Comparison of ENCODE assay signal across 8 cellular contexts in genomic region chr12:6868211-6869048, GRCh38. TPM values are rescaled to one million over a fixed set of nuclear protein-coding genes. Genes with fewer than 3 reads are reported as not detected.
DNase-seq lines count a peak whose midpoint lies in the region; ATAC-seq and TF ChIP-seq lines count a peak whose summit lies in the region.

No MANE protein-coding gene starts in this region.

- H2BK5ac ChIP-seq in mesendoderm (ENCODE audit: low read length) = no peak overlapping the region

- peaks cover 15% of the 10 kb centered on the region for H3K79me1 ChIP-seq in mesendoderm (ENCODE audit: low read length)

- no peak for ATAC-seq in upper lobe of right lung
- ATAC-seq in HG02642 (IDR thresholded peaks at IDR 0.05; ENCODE audit: poor library complexity, unreplicated experiment) = no peak
- ATAC-seq in GM19452 (IDR thresholded peaks at IDR 0.05; ENCODE audit: unreplicated experiment) = no peak

- H2BK120ac ChIP-seq in mesendoderm (ENCODE audit: low read depth, low read length) = no peak overlapping the region

- H3K4me1 ChIP-seq in mammary epithelial cell (ENCODE audit: insufficient read depth, low read length) (peaks cover 47% of the 10 kb centered on the region), mesendoderm (ENCODE audit: control insufficient read depth, low read depth, low read length) (peaks cover 5% of the 10 kb centered on the region), upper lobe of right lung (peaks cover 39% of the 10 kb centered on the region)

- intact Hi-C loops in mammary epithelial cell (cut with micrococcal nuclease) (loop anchor here (1.0 to 5.0 kb wide), 9 partner anchors 23 to 241 kb away; partner anchors contain the start of genes C12orf57, C1RL, LRRC23 and MLF2), upper lobe of right lung (cut with DNase I) (no loop called here)

- peak overlapping the region; percentile 91 for H3K23ac ChIP-seq in mesendoderm (ENCODE audit: low read length)

- peak overlapping the region; percentile 88 for H3K4me2 ChIP-seq in mammary epithelial cell (ENCODE audit: insufficient read depth, low read depth, low read length)
- H3K4me2 ChIP-seq in mesendoderm (ENCODE audit: low read length) = peak overlapping the region; percentile 99

- BruUV-seq in mammary epithelial cell (replicated peaks; lab: Mats Ljungman, UMichigan) = no TSS peak

- in situ Hi-C loops in mammary epithelial cell (cut with MboI; ENCODE audit: low sequenced_read_pairs in 2 of 2) = loop anchor here in 1 of 2 donors (5.0 kb wide), 1 partner anchor 94 kb away; no protein-coding TSS in a partner anchor

- peak overlapping the region; percentile 88 for H3K9ac ChIP-seq in mammary epithelial cell (ENCODE audit: insufficient read depth, low read length)
- H3K9ac ChIP-seq in mesendoderm (ENCODE audit: low read length) = peak overlapping the region; percentile 100

- H3K27ac ChIP-seq in mammary epithelial cell (ENCODE audit: insufficient read depth, low read depth, low read length) (peak overlapping the region; percentile 81), mesendoderm (ENCODE audit: low read depth, low read length) (peak overlapping the region; percentile 82), upper lobe of right lung (peak overlapping the region; percentile 96)

- CTCF ChIA-PET in mammary epithelial cell (lab: Charles Lee; ENCODE audit: low non-redundant PET) = interaction anchor here (0.6 to 0.8 kb wide), 2 partner anchors 73 to 99 kb away, joined by 4 to 7 read pairs; no protein-coding TSS in a partner anchor

- peak; percentile 17 for TF ChIP-seq CTCF in GM06990 (IDR thresholded peaks at IDR 0.05; ENCODE audit: insufficient read depth, low read length, poor library complexity, severe bottlenecking)
- peak; percentile 21 for TF ChIP-seq CTCF in NB4 (IDR thresholded peaks at IDR 0.05; ENCODE audit: low read depth, low read length)
- peak in 1 of 2 donors; percentile 5 for TF ChIP-seq CTCF in mammary epithelial cell (conservative IDR thresholded peaks at IDR 0.05 in 1 of 2, IDR thresholded peaks at IDR 0.05 in 1 of 2; ENCODE audit: extremely low read depth in 1 of 2, insufficient read depth in 1 of 2, low read depth in 1 of 2, low read length in 2 of 2)
- TF ChIP-seq CTCF in upper lobe of right lung (IDR thresholded peaks at IDR 0.05) = no peak

- H2AK5ac ChIP-seq in mesendoderm (ENCODE audit: low read length) = no peak overlapping the region

- H3K79me2 ChIP-seq in mammary epithelial cell (ENCODE audit: insufficient read depth, low read length) (peaks cover 51% of the 10 kb centered on the region), mesendoderm (ENCODE audit: control insufficient read depth, insufficient read depth, low read length) (peaks cover 19% of the 10 kb centered on the region)

- TF ChIP-seq POLR2A in NB4 (IDR thresholded peaks at IDR 0.05; ENCODE audit: extremely low read depth, insufficient read length) = no peak

- DNase-seq in GM06990 (ENCODE audit: extremely low read depth, insufficient read length) (no peak), NB4 (ENCODE audit: low read depth) (peak; percentile 44), mammary epithelial cell (no peak), mesendoderm (peak; percentile 53), upper lobe of right lung (no peak), NCI-H345 (lab: John Stamatoyannopoulos, UW) (no peak)

- H3K4ac ChIP-seq in mesendoderm (ENCODE audit: low read depth, low read length) = no peak overlapping the region

- H3K36me3 ChIP-seq in GM06990 (ENCODE audit: control insufficient read depth, insufficient read depth, low read length) (peaks cover 29% of the 10 kb centered on the region), mammary epithelial cell (ENCODE audit: insufficient read depth, low read length) (peaks cover 6% of the 10 kb centered on the region), mesendoderm (ENCODE audit: control insufficient read depth, insufficient read depth, low read length) (peaks cover 7% of the 10 kb centered on the region), upper lobe of right lung (peaks cover 43% of the 10 kb centered on the region)

- no peak overlapping the region for H4K8ac ChIP-seq in mesendoderm (ENCODE audit: low read depth, low read length)

- peak overlapping the region; percentile 97 for H3K56ac ChIP-seq in mesendoderm (ENCODE audit: low read length)

- no peak overlapping the region for H4K5ac ChIP-seq in mesendoderm (ENCODE audit: low read length)

- dilution Hi-C loops in mammary epithelial cell (cut with HindIII; ENCODE audit: low sequenced_read_pairs) = no loop called here

- H3K4me3 ChIP-seq in GM06990 (replicated peaks; ENCODE audit: low read depth, low read length) (peak overlapping the region; percentile 72), NB4 (ENCODE audit: low read depth, low read length) (peak overlapping the region; percentile 96), mammary epithelial cell (replicated peaks in 1 of 3; ENCODE audit: insufficient read depth in 1 of 3, low read depth in 2 of 3, low read length in 3 of 3) (peak overlapping the region; percentile 37 to 99 (median 85)), mesendoderm (ENCODE audit: low read length) (peak overlapping the region; percentile 93), upper lobe of right lung (peak overlapping the region; percentile 100)

- no peak overlapping the region for H2BK15ac ChIP-seq in mesendoderm (replicated peaks; ENCODE audit: low read depth)

- H3K27me3 ChIP-seq in GM06990 (replicated peaks; ENCODE audit: control insufficient read depth, insufficient read depth, low read length) = no peaks in the 10 kb centered on the region
- no peaks in the 10 kb centered on the region for H3K27me3 ChIP-seq in mammary epithelial cell (ENCODE audit: insufficient read depth, low read length)
- no peaks in the 10 kb centered on the region for H3K27me3 ChIP-seq in mesendoderm (ENCODE audit: insufficient read depth, low read length, poor library complexity)
- no peaks in the 10 kb centered on the region for H3K27me3 ChIP-seq in upper lobe of right lung

- no peak overlapping the region for H3K18ac ChIP-seq in mesendoderm (ENCODE audit: low read length)

- H3K9me3 ChIP-seq in mammary epithelial cell (replicated peaks; ENCODE audit: insufficient read depth, low read length) (no peaks in the 10 kb centered on the region), upper lobe of right lung (no peaks in the 10 kb centered on the region)

- 9% methylated on average over 22 of the region's 22 CpGs for WGBS in mammary epithelial cell (ENCODE audit: low coverage, missing lambda C conversion rate)
- no CpG with 5 or more reads among the region's 22 CpGs for WGBS in mesendoderm (ENCODE audit: extremely low coverage, insufficient coverage, low lambda C conversion rate)

- H4K20me1 ChIP-seq in mammary epithelial cell (ENCODE audit: insufficient read depth, low read length) = no peaks in the 10 kb centered on the region

- H2AFZ ChIP-seq in mammary epithelial cell (ENCODE audit: low read depth, low read length) = no peak overlapping the region

RNA-seq across cellular contexts. Expression of gene TPI1, which starts 1.1 kb away (rescaled TPM):
- total RNA-seq in mammary epithelial cell = 100 to 1,000 TPM; 407 to 974 TPM
- 2,366 TPM for polyA plus RNA-seq in mammary epithelial cell
- polyA minus RNA-seq in mammary epithelial cell = 2,241 TPM
- polyA plus RNA-seq in mesendoderm (2013, experiment 1 of 2) = 727 TPM
- 759 TPM for polyA plus RNA-seq in mesendoderm (2013, experiment 2 of 2)
- 280 TPM for total RNA-seq in upper lobe of right lung

RNA-seq across cellular contexts. Expression of gene SPSB2, which starts 4.7 kb away (rescaled TPM):
- 1 to 10 TPM; 7.8 to 9.8 TPM for total RNA-seq in mammary epithelial cell
- polyA plus RNA-seq in mammary epithelial cell = 2.9 TPM
- 2.5 TPM for polyA minus RNA-seq in mammary epithelial cell
- 6.0 TPM for polyA plus RNA-seq in mesendoderm (2013, experiment 1 of 2)
- 5.3 TPM for polyA plus RNA-seq in mesendoderm (2013, experiment 2 of 2)
- total RNA-seq in upper lobe of right lung = 30.2 TPM

RNA-seq across cellular contexts. Expression of gene USP5, which starts 16.5 kb away (rescaled TPM):
- 100 to 1,000 TPM in 1 of 2 donors, 10 to 100 TPM in 1; 79.4 to 128 TPM for total RNA-seq in mammary epithelial cell
- 72.1 TPM for polyA plus RNA-seq in mammary epithelial cell
- polyA minus RNA-seq in mammary epithelial cell = 134 TPM
- polyA plus RNA-seq in mesendoderm (2013, experiment 1 of 2) = 86.8 TPM
- polyA plus RNA-seq in mesendoderm (2013, experiment 2 of 2) = 87.0 TPM
- 63.9 TPM for total RNA-seq in upper lobe of right lung

RNA-seq across cellular contexts. Expression of gene CDCA3, which starts 17.3 kb away (rescaled TPM):
- total RNA-seq in mammary epithelial cell (10 to 100 TPM in 1 of 2 donors, 1 to 10 TPM in 1; 1.8 to 33.2 TPM), upper lobe of right lung (1.1 TPM)
- 60.2 TPM for polyA plus RNA-seq in mammary epithelial cell
- 26.3 TPM for polyA minus RNA-seq in mammary epithelial cell
- 80.7 TPM for polyA plus RNA-seq in mesendoderm (2013, experiment 1 of 2)
- polyA plus RNA-seq in mesendoderm (2013, experiment 2 of 2) = 79.7 TPM

RNA-seq across cellular contexts. Expression of gene GNB3, which starts 27.7 kb away (rescaled TPM):
- total RNA-seq in mammary epithelial cell (under 1 TPM in 1 of 2 donors, not detected in 1; 0.40 TPM), upper lobe of right lung (0.32 TPM)
- polyA plus RNA-seq in mammary epithelial cell = 0.10 TPM
- polyA minus RNA-seq in mammary epithelial cell = not detected
- 1.5 TPM for polyA plus RNA-seq in mesendoderm (2013, experiment 1 of 2)
- 2.0 TPM for polyA plus RNA-seq in mesendoderm (2013, experiment 2 of 2)

Comparison
In these comparisons a context has a peak if more than half of its experiments do, and no peak if none do; other contexts are left out.
1. DNase-seq: peak in NB4 (single experiment) and mesendoderm (single experiment); none in GM06990 (single experiment), mammary epithelial cell (single experiment), upper lobe of right lung (single experiment) and NCI-H345 (single experiment).
2. Peak in every context shown above with its lines, with median percentiles within 50 percentile points of each other: H3K4me3 ChIP-seq and H3K27ac ChIP-seq.